9 cellular contexts compared by ENCODE assay signal in the genomic region with DNA sequence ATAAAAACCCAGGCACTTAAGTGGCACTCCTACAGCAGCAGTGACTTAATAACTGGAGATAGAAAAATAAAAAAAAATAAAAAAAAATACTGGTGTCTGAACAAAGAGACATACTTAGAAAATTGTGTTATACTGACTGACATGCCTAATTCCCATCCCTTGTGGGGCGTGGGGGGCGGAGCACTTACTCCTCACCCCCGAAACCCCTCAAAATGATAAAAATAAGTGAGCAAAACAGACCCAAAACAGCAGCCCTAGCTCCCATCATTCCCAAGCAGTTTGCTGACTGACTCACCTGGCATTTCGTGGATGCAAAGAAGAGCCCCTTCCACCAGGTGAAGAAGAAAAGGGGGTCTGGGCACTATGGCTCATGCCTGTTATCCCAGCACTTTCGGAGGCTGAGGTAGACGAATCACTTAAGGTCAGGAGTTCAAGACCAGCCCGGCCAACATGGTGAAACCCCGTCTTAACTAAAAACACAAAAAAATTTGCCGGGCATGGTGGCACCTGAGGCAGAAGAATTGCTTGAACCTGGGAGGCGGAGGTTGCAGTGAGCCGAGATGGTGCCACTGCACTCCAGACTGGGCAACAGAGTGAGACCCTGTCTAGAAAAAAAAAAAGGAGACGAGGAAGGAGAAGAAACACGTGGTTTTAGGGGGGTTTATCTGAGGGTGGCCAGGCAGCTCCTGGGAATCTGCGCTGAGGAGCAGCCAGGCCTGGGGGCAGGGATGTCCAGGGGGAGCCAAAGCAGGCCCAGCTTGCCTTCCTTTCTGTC. TPM values are rescaled to one million over a fixed set of nuclear protein-coding genes. Genes with fewer than 3 reads are reported as not detected.
DNase-seq lines count a peak whose midpoint lies in the region; ATAC-seq, FAIRE-seq and TF ChIP-seq lines count a peak whose summit lies in the region.
"Had no signal": no experiment of that assay in that cellular context is flagged by ENCODE, and none has a peak within 500 bp of the region (broad histone marks: within the 10 kb centered on the region; RNA-seq: fewer than 3 reads in every experiment).

No MANE protein-coding gene starts in this region.

- peaks cover 29% of the 10 kb centered on the region for H3K27me3 Mint-ChIP-seq in activated T-cell treated with anti-CD3 and anti-CD28 coated beads, Interleukin-2, amount 50 U/mL, for 24 hours
- H3K27me3 Mint-ChIP-seq in activated T-helper 1 cell treated with anti-CD3 and anti-CD28 coated beads, Interleukin-12 subunit alpha, Interleukin-12 subunit beta, Interleukin-2, Interleukin-4 antibody, amounts not matched to agents 30 ng/mL and 10 ng/mL and 1 ng/mL, durations not matched to agents 14 hours and 24 hours and 36 hours (ENCODE audit: insufficient read depth): peaks cover 4% of the 10 kb centered on the region

- H3K27ac Mint-ChIP-seq in activated T-cell treated with anti-CD3 and anti-CD28 coated beads, Interleukin-2, amount 50 U/mL, for 24 hours: peak overlapping the region; percentile 84
- H3K27ac Mint-ChIP-seq in activated T-helper 1 cell treated with anti-CD3 and anti-CD28 coated beads, Interleukin-12 subunit alpha, Interleukin-12 subunit beta, Interleukin-2, Interleukin-4 antibody, amounts not matched to agents 30 ng/mL and 10 ng/mL and 1 ng/mL, durations not matched to agents 14 hours and 24 hours and 36 hours: peak overlapping the region; percentile 90

- no peaks in the 10 kb centered on the region for H4K20me1 ChIP-seq in keratinocyte (ENCODE audit: control insufficient read depth, extremely low read depth, insufficient read depth, low read length)

- DNase-seq in activated T-cell treated with anti-CD3 and anti-CD28 coated beads, Interleukin-2, amount 50 U/mL, for 24 hours: no peak
- no peak for DNase-seq in activated T-cell treated with anti-CD3 and anti-CD28 coated beads, Interleukin-2, amount 50 U/mL, for 1 hour
- DNase-seq in activated T-helper 1 cell treated with anti-CD3 and anti-CD28 coated beads, Interleukin-12 subunit alpha, Interleukin-12 subunit beta, Interleukin-2, Interleukin-4 antibody, amounts not matched to agents 30 ng/mL and 10 ng/mL and 1 ng/mL, durations not matched to agents 14 hours and 24 hours and 36 hours (ENCODE audit: low spot score): no peak
- DNase-seq in keratinocyte (ENCODE audit: low read depth, low spot score) (no peak), NCI-H187 treated with DMSO at 0.1 percent for 48 hours (lab: John Stamatoyannopoulos, UW) (no peak)
- no peak for DNase-seq in stimulated activated CD4-positive, alpha-beta T cell treated with anti-CD3 and anti-CD28 coated beads, Interleukin-4, amount 100 ng/mL, for 1 hour

- H3K9me3 ChIP-seq in keratinocyte (ENCODE audit: control insufficient read depth, low read depth, low read length) (no peaks in the 10 kb centered on the region), thymus (ENCODE audit: control insufficient read depth) (no peaks in the 10 kb centered on the region)

- peak overlapping the region; percentile 85 for H3K9ac ChIP-seq in keratinocyte (ENCODE audit: control insufficient read depth, extremely low read depth, insufficient read depth, low read length)

- peaks cover 18% of the 10 kb centered on the region for H3K4me1 ChIP-seq in keratinocyte (ENCODE audit: control insufficient read depth, extremely low read depth, insufficient read depth, low read length)
- H3K4me1 ChIP-seq in thymus (ENCODE audit: control insufficient read depth, insufficient read depth, low read length): peaks cover 8% of the 10 kb centered on the region

- no peaks in the 10 kb centered on the region for H3K9me3 Mint-ChIP-seq in activated T-cell treated with anti-CD3 and anti-CD28 coated beads, Interleukin-2, amount 50 U/mL, for 24 hours
- peaks cover 4% of the 10 kb centered on the region for H3K9me3 Mint-ChIP-seq in activated T-helper 1 cell treated with anti-CD3 and anti-CD28 coated beads, Interleukin-12 subunit alpha, Interleukin-12 subunit beta, Interleukin-2, Interleukin-4 antibody, amounts not matched to agents 30 ng/mL and 10 ng/mL and 1 ng/mL, durations not matched to agents 14 hours and 24 hours and 36 hours

- H3K27ac ChIP-seq in keratinocyte (ENCODE audit: control insufficient read depth, insufficient read depth, low read length) (peak overlapping the region; percentile 75), thymus (ENCODE audit: low read depth) (peak overlapping the region; percentile 62)

- H3K4me3 ChIP-seq in keratinocyte (ENCODE audit: control insufficient read depth in 2 of 3, extremely low read depth in 1 of 3, insufficient read depth in 2 of 3, low read depth in 1 of 3, low read length in 3 of 3) (peak overlapping the region; percentile 67 to 79 (median 77)), thymus (ENCODE audit: low read length) (no peak overlapping the region)
- H3K4me3 ChIP-seq: smooth muscle cell had no signal

- dilution Hi-C loops in keratinocyte (cut with MboI; ENCODE audit: extremely low pct_ligation_motif_present, low sequenced_read_pairs): no loop called here

- H3K4me2 ChIP-seq in keratinocyte (ENCODE audit: control insufficient read depth, extremely low read depth, insufficient read depth, low read depth, low read length): peak overlapping the region; percentile 89
- H3K4me2 ChIP-seq: smooth muscle cell had no signal

- H3K79me2 ChIP-seq in keratinocyte (ENCODE audit: control insufficient read depth, insufficient read depth, low read length): no peaks in the 10 kb centered on the region

- H3K27me3 ChIP-seq in keratinocyte (ENCODE audit: control insufficient read depth, extremely low read depth, insufficient read depth, low read length) (no peaks in the 10 kb centered on the region), thymus (ENCODE audit: control insufficient read depth, insufficient read depth) (no peaks in the 10 kb centered on the region)

- intact Hi-C loops in activated T-helper 1 cell treated with anti-CD3 and anti-CD28 coated beads, Interleukin-12 subunit alpha, Interleukin-12 subunit beta, Interleukin-2, Interleukin-4 antibody, amounts not matched to agents 30 ng/mL and 10 ng/mL and 1 ng/mL, durations not matched to agents 14 hours and 24 hours and 36 hours (cut with micrococcal nuclease): no loop called here

- H3K4me3 Mint-ChIP-seq in activated T-cell treated with anti-CD3 and anti-CD28 coated beads, Interleukin-2, amount 50 U/mL, for 24 hours: peak overlapping the region; percentile 79
- peak overlapping the region; percentile 83 for H3K4me3 Mint-ChIP-seq in activated T-helper 1 cell treated with anti-CD3 and anti-CD28 coated beads, Interleukin-12 subunit alpha, Interleukin-12 subunit beta, Interleukin-2, Interleukin-4 antibody, amounts not matched to agents 30 ng/mL and 10 ng/mL and 1 ng/mL, durations not matched to agents 14 hours and 24 hours and 36 hours

- ATAC-seq in HG02970 (IDR thresholded peaks at IDR 0.05; ENCODE audit: low FRiP score, unreplicated experiment): no peak

- H3K36me3 ChIP-seq in keratinocyte (ENCODE audit: control insufficient read depth in 2 of 2, extremely low read depth in 1 of 2, insufficient read depth in 2 of 2, low read length in 2 of 2) (no peaks in the 10 kb centered on the region), thymus (ENCODE audit: control insufficient read depth, insufficient read depth) (no peaks in the 10 kb centered on the region)

- H2AFZ ChIP-seq in keratinocyte (ENCODE audit: control insufficient read depth, low read length): no peak overlapping the region

- H3K9me1 ChIP-seq in keratinocyte (ENCODE audit: control insufficient read depth, extremely low read depth, insufficient read depth, low read length): no peaks in the 10 kb centered on the region

- H3K4me1 Mint-ChIP-seq in activated T-cell treated with anti-CD3 and anti-CD28 coated beads, Interleukin-2, amount 50 U/mL, for 24 hours (ENCODE audit: low read depth): peaks cover 43% of the 10 kb centered on the region
- peaks cover 47% of the 10 kb centered on the region for H3K4me1 Mint-ChIP-seq in activated T-helper 1 cell treated with anti-CD3 and anti-CD28 coated beads, Interleukin-12 subunit alpha, Interleukin-12 subunit beta, Interleukin-2, Interleukin-4 antibody, amounts not matched to agents 30 ng/mL and 10 ng/mL and 1 ng/mL, durations not matched to agents 14 hours and 24 hours and 36 hours (ENCODE audit: low read depth)

- TF ChIP-seq CTCF in keratinocyte (optimal IDR thresholded peaks at IDR 0.05 in 1 of 3, IDR thresholded peaks at IDR 0.05 in 1 of 3, conservative IDR thresholded peaks at IDR 0.05 in 1 of 3; ENCODE audit: extremely low read depth in 1 of 3, insufficient read depth in 2 of 3, low read length in 3 of 3): no peak

- no peaks in the 10 kb centered on the region for H3K36me3 Mint-ChIP-seq in activated T-cell treated with anti-CD3 and anti-CD28 coated beads, Interleukin-2, amount 50 U/mL, for 24 hours (ENCODE audit: low read depth)
- peaks cover 7% of the 10 kb centered on the region for H3K36me3 Mint-ChIP-seq in activated T-helper 1 cell treated with anti-CD3 and anti-CD28 coated beads, Interleukin-12 subunit alpha, Interleukin-12 subunit beta, Interleukin-2, Interleukin-4 antibody, amounts not matched to agents 30 ng/mL and 10 ng/mL and 1 ng/mL, durations not matched to agents 14 hours and 24 hours and 36 hours (ENCODE audit: low read depth)

- WGBS in thymus: 93% methylated on average over 14 of the region's 14 CpGs

- no peak for FAIRE-seq in keratinocyte (lab: Jason Lieb, UNC)

RNA-seq across cellular contexts. Expression of gene BLM, which starts 50.8 kb away (rescaled TPM):
- 64.3 and 65.1 TPM in 2 replicates for total RNA-seq in activated T-helper 1 cell treated with anti-CD3 and anti-CD28 coated beads, Interleukin-12 subunit alpha, Interleukin-12 subunit beta, Interleukin-2, Interleukin-4 antibody, amounts not matched to agents 30 ng/mL and 10 ng/mL and 1 ng/mL, durations not matched to agents 14 hours and 24 hours and 36 hours
- polyA plus RNA-seq in keratinocyte (0.94 to 4.4 TPM (median 3.2 TPM) in 3 replicates), thymus (13.2 TPM)
- polyA plus RNA-seq in keratinocyte (2011; ENCODE audit: low read depth): 0.12 TPM
- 0.99 and 1.8 TPM in 2 replicates for polyA plus RNA-seq in keratinocyte (2011; cell fraction: cytosol; rRNA removed)
- 2.0 and 2.7 TPM in 2 replicates for polyA plus RNA-seq in keratinocyte (2011; cell fraction: nucleus; rRNA removed)
- 0.39 and 4.0 TPM in 2 replicates for polyA plus RNA-seq in keratinocyte (2012; ENCODE audit: low replicate concordance)
- polyA minus RNA-seq in keratinocyte: 1.8 to 9.2 TPM (median 2.3 TPM) in 3 replicates
- polyA minus RNA-seq in keratinocyte (2011; cell fraction: cytosol; rRNA and poly(A)+ RNA removed): 2.1 TPM
- 1.6 and 4.5 TPM in 2 replicates for polyA minus RNA-seq in keratinocyte (2011; cell fraction: nucleus; rRNA and poly(A)+ RNA removed)
